Comparison of ENCODE assay signal across 1 cellular context in genomic region chr16:22320572-22321339, GRCh38.
TF ChIP-seq lines count a peak whose summit lies in the region.

No MANE protein-coding gene starts in this region.

TF ChIP-seq in HepG2, 621 proteins besides CTCF, POLR2A, EP300 and RAD21 (continued from another document):
- TF ChIP-seq E2F1 (CRISPR knock-in tag; IDR thresholded peaks at IDR 0.05) (no peak), FOXO4 (CRISPR knock-in tag; conservative IDR thresholded peaks at IDR 0.05) (0 out of 2 replicates have a peak, but pooled peaks have one; percentile 89), ZNF281 (CRISPR knock-in tag; IDR thresholded peaks at IDR 0.05; ENCODE audit: borderline replicate concordance) (no peak), SNRNP70 (IDR thresholded peaks at IDR 0.05; ENCODE audit: low read depth, low read length) (no peak)
